In genomic region chr5:145834917-145835838, GRCh38 we compare ENCODE assay signal across 8 cellular contexts. TPM values are rescaled to one million over a fixed set of nuclear protein-coding genes. Genes with fewer than 3 reads are reported as not detected.
DNase-seq lines count a peak whose midpoint lies in the region; ATAC-seq and TF ChIP-seq lines count a peak whose summit lies in the region.

Gene PRELID2, minus strand, starts transcription at chr5:145835342. Its CDS starts 91 bp downstream, at chr5:145835251.

- H3K36me3 Mint-ChIP-seq in HFFc6 (ENCODE audit: low read depth) (no peaks in the 10 kb centered on the region), MCF 10A (ENCODE audit: insufficient read depth, unreplicated experiment) (no peaks in the 10 kb centered on the region)

- no peaks in the 10 kb centered on the region for H3K36me3 ChIP-seq in iPS-18a (ENCODE audit: control insufficient read depth, low read depth, low read length)

- H3K27ac Mint-ChIP-seq in HFFc6 (peak within 1 kb of the TSS; percentile 51), MCF 10A (ENCODE audit: low read depth, unreplicated experiment) (no peak within 1 kb of the TSS)

- intact Hi-C loops in MCF 10A (cut with micrococcal nuclease) (loop anchor here (2.0 kb wide), 2 partner anchors 54 to 214 kb away; no protein-coding TSS in a partner anchor), sciatic nerve (cut with DNase I) (loop anchor here (10.0 kb wide), 1 partner anchor 150 kb away; no protein-coding TSS in a partner anchor)

- no TSS peak for BruUV-seq in MCF 10A (replicated peaks; lab: Mats Ljungman, UMichigan)

- DNase-seq in GM12864 (ENCODE audit: low read depth) (peak; percentile 47), HFFc6 (peak; percentile 82), MV-4-11 (lab: John Stamatoyannopoulos, UW) (peak; percentile 86), T-helper 22 cell (ENCODE audit: low read depth) (peak; percentile 44), MCF 10A (ENCODE audit: unreplicated experiment) (peak; percentile 94), sciatic nerve (ENCODE audit: low spot score) (peak; percentile 94)
- DNase-seq in effector CD8-positive, alpha-beta T cell (lab: John Stamatoyannopoulos, UW): no peak

- TF ChIP-seq CTCF in GM12864 (IDR thresholded peaks at IDR 0.05; ENCODE audit: low read depth, low read length, missing control alignments) (no peak), HFFc6 (IDR thresholded peaks at IDR 0.05) (peak; percentile 27; the same call in 1 of the 2 replicates), MCF 10A (IDR thresholded peaks at IDR 0.05; ENCODE audit: unreplicated experiment) (no peak)

- CTCF ChIA-PET in MCF 10A (lab: Yijun Ruan, JAX): interaction anchor here (0.5 to 2.8 kb wide), 29 partner anchors 9 to 908 kb away, joined by 3 to 33 read pairs (median 4); no protein-coding TSS in a partner anchor

- H3K4me1 Mint-ChIP-seq in HFFc6 (ENCODE audit: low read depth) (peaks cover 52% of the 10 kb centered on the region), MCF 10A (ENCODE audit: insufficient read depth, unreplicated experiment) (peaks cover 35% of the 10 kb centered on the region)

- H3K4me3 Mint-ChIP-seq in HFFc6: peak within 1 kb of the TSS; percentile 87
- H3K4me3 Mint-ChIP-seq in MCF 10A (ENCODE audit: unreplicated experiment): peak within 1 kb of the TSS; percentile 73

- H3K27ac ChIP-seq in iPS-18a (ENCODE audit: low read length): no peak within 1 kb of the TSS

- peaks cover 21% of the 10 kb centered on the region for H3K27me3 ChIP-seq in iPS-18a (ENCODE audit: control insufficient read depth, insufficient read depth, low read length)

- peak within 1 kb of the TSS; percentile 59 for H3K4me3 ChIP-seq in GM12864 (ENCODE audit: low read depth, low read length)
- peak within 1 kb of the TSS; percentile 77 for H3K4me3 ChIP-seq in iPS-18a (ENCODE audit: low read length)

- H3K4me1 ChIP-seq in iPS-18a (ENCODE audit: control insufficient read depth, low read depth, low read length): peaks cover 8% of the 10 kb centered on the region

- H3K9ac ChIP-seq in iPS-18a (ENCODE audit: low read length): peak within 1 kb of the TSS; percentile 41

- H3K27me3 Mint-ChIP-seq in HFFc6 (ENCODE audit: insufficient read depth): no peaks in the 10 kb centered on the region
- no peaks in the 10 kb centered on the region for H3K27me3 Mint-ChIP-seq in MCF 10A (ENCODE audit: insufficient read depth, unreplicated experiment)

- peak; percentile 96 for ATAC-seq in sciatic nerve

- no peaks in the 10 kb centered on the region for H3K9me3 Mint-ChIP-seq in HFFc6
- no peaks in the 10 kb centered on the region for H3K9me3 Mint-ChIP-seq in MCF 10A (ENCODE audit: unreplicated experiment)

- H3K9me3 ChIP-seq in iPS-18a (ENCODE audit: control insufficient read depth, low read depth, low read length): no peaks in the 10 kb centered on the region

- POLR2A ChIA-PET in MCF 10A (lab: Yijun Ruan, JAX): interaction anchor here (0.6 to 2.4 kb wide), 19 partner anchors 9 to 206 kb away, joined by 3 to 16 read pairs (median 4); partner anchors contain the start of gene SH3RF2

RNA-seq across cellular contexts. Expression of gene PRELID2, which starts in this region (rescaled TPM):
- total RNA-seq in HFFc6 (2021; fragmentation: NEBNext Ultra II Directional; extraction: Animal tissue kit (Norgen Biotek cat#: 25700)): 1 to 10 TPM; 3.6 to 8.8 (median 6.4) TPM
- total RNA-seq in MCF 10A (2022) (11.4 and 11.7 TPM in 2 replicates), sciatic nerve (22.4 TPM)
